ENCODE assay signal across 23 cellular contexts in genomic region chr1:42005530-42005929, GRCh38.
"Had no signal": no experiment of that assay in that cellular context is flagged by ENCODE, and none has a peak within 500 bp of the region (broad histone marks: within the 10 kb centered on the region; RNA-seq: fewer than 3 reads in every experiment).

No MANE protein-coding gene starts in this region.

- H3K9ac ChIP-seq: neural progenitor cell had no signal

- H3K36me3 ChIP-seq: esophagus squamous epithelium, gastrocnemius medialis, left lung, neural progenitor cell, sigmoid colon, thoracic aorta, tibial nerve, upper lobe of left lung had no signal

- FAIRE-seq: endometrium, urothelium cell line had no signal

- H3K4me2 ChIP-seq: neural progenitor cell had no signal

- H3K27ac ChIP-seq: esophagus squamous epithelium, gastrocnemius medialis, left lung, neural progenitor cell, psoas muscle, sigmoid colon, thoracic aorta, tibial nerve, upper lobe of left lung had no signal

- H2AFZ ChIP-seq: neural progenitor cell had no signal

- H3K27me3 ChIP-seq: esophagus squamous epithelium, gastrocnemius medialis, left lung, sigmoid colon, tibial nerve, upper lobe of left lung had no signal

- H3K4me3 ChIP-seq: esophagus squamous epithelium, gastrocnemius medialis, left lung, neural progenitor cell, psoas muscle, sigmoid colon, thoracic aorta, tibial nerve, upper lobe of left lung had no signal

- H3K4me1 ChIP-seq: left lung, neural progenitor cell, sigmoid colon had no signal

- DNase-seq: cortex of kidney; effector memory CD8-positive, alpha-beta T cell; erythroblast; esophagus squamous epithelium; gastrocnemius medialis; head of caudate nucleus; left cardiac atrium; left lung; mesendoderm; midbrain; naive thymus-derived CD4-positive, alpha-beta T cell; psoas muscle; right cardiac atrium; sigmoid colon; stimulated activated CD4-positive, alpha-beta T cell treated with anti-CD3 and anti-CD28 coated beads, Interleukin-2, amount 100 ng/mL, for 24 hours; stimulated activated CD4-positive, alpha-beta T cell treated with anti-CD3 and anti-CD28 coated beads, Interleukin-4, amount 100 ng/mL, for 24 hours; stimulated activated naive CD8-positive, alpha-beta T cell treated with anti-CD3 and anti-CD28 coated beads, Interleukin-15, Interleukin-2, amounts not matched to agents 100 U/mL and 50 U/mL, for 24 hours; upper lobe of left lung had no signal
